8 cellular contexts compared by ENCODE assay signal in genomic region chr16:15154650-15155562, GRCh38.
A peak's percentile ranks its signal among the peaks of the same experiment; 100 is the strongest.
DNase-seq lines count a peak whose midpoint lies in the region; TF ChIP-seq lines count a peak whose summit lies in the region.
"Not testable (repeated sequence)": the region's sequence is repeated elsewhere in the genome, so short reads cannot be mapped to it uniquely, and the experiment has no call there.

No MANE protein-coding gene starts in this region.

- not testable (repeated sequence) for H3K4me1 ChIP-seq in HEK293 (ENCODE audit: control insufficient read depth, insufficient read depth, low read length); neural progenitor cell

- not testable (repeated sequence) for H3K27me3 Mint-ChIP-seq in T-helper 2 cell treated with Interferon-gamma antibody and Interleukin-4, amounts not matched to agents 5 μg/mL and 100 μg/mL, for 36 hours (ENCODE audit: low read depth); neural progenitor cell (ENCODE audit: insufficient read depth, low read depth)

- H2AFZ ChIP-seq in neural progenitor cell (replicated peaks) = peak overlapping the region; percentile 85

- H3F3A ChIP-seq in neural progenitor cell (ENCODE audit: low read depth) = not testable (repeated sequence)

- H3K4me3 Mint-ChIP-seq in T-helper 2 cell treated with Interferon-gamma antibody and Interleukin-4, amounts not matched to agents 5 μg/mL and 100 μg/mL, for 36 hours = peak overlapping the region; percentile 82
- peak overlapping the region; percentile 79 for H3K4me3 Mint-ChIP-seq in neural progenitor cell

- not testable (repeated sequence) for H3K9ac ChIP-seq in neural progenitor cell

- H3K4me3 ChIP-seq in HEK293 (ENCODE audit: low read depth, low read length) = peak overlapping the region; percentile 41
- peak overlapping the region; percentile 59 for H3K4me3 ChIP-seq in neural progenitor cell

- peak overlapping the region; percentile 64 for H3K4me2 ChIP-seq in neural progenitor cell

- not testable (repeated sequence) for H3K9me3 Mint-ChIP-seq in T-helper 2 cell treated with Interferon-gamma antibody and Interleukin-4, amounts not matched to agents 5 μg/mL and 100 μg/mL, for 36 hours; neural progenitor cell

- POLR2A ChIA-PET in HEK293 (lab: Yijun Ruan, JAX) = not testable (repeated sequence)

- not testable (repeated sequence) for H3K27ac Mint-ChIP-seq in T-helper 2 cell treated with Interferon-gamma antibody and Interleukin-4, amounts not matched to agents 5 μg/mL and 100 μg/mL, for 36 hours; neural progenitor cell

- H3K36me3 ChIP-seq in HEK293 (ENCODE audit: control insufficient read depth in 2 of 2, insufficient read depth in 1 of 2, low read length in 2 of 2); neural progenitor cell: not testable (repeated sequence)

- H3K36me3 Mint-ChIP-seq in T-helper 2 cell treated with Interferon-gamma antibody and Interleukin-4, amounts not matched to agents 5 μg/mL and 100 μg/mL, for 36 hours (ENCODE audit: low read depth); neural progenitor cell: not testable (repeated sequence)

- H3K27ac ChIP-seq in HEK293 (ENCODE audit: extremely low read depth, low read depth, low read length); neural progenitor cell: not testable (repeated sequence)

- not testable (repeated sequence) for H3K27me3 ChIP-seq in neural progenitor cell

- H4K20me1 ChIP-seq in neural progenitor cell (ENCODE audit: low read depth) = not testable (repeated sequence)

- not testable (repeated sequence) for TF ChIP-seq CTCF in HEK293 (tag by site-specific recombination; IDR thresholded peaks at IDR 0.05); neural progenitor cell (IDR thresholded peaks at IDR 0.05)

- CTCF ChIA-PET in HEK293 (lab: Yijun Ruan, JAX) = not testable (repeated sequence)

- DNase-seq in DMS 273 (lab: John Stamatoyannopoulos, UW; ENCODE audit: unreplicated experiment) = peak; percentile 96
- DNase-seq in NCI-H2107 treated with DMSO at 0.1 percent for 48 hours (lab: John Stamatoyannopoulos, UW; ENCODE audit: unreplicated experiment) = peak; percentile 50
- DNase-seq in T-helper 2 cell treated with Interferon-gamma antibody and Interleukin-4, amounts not matched to agents 5 μg/mL and 100 μg/mL, for 36 hours (ENCODE audit: low spot score) = peak; percentile 93
- DNase-seq in activated naive CD8-positive, alpha-beta T cell treated with anti-CD3 and anti-CD28 coated beads, Interleukin-2, amount 50 U/mL, for 16 hours (ENCODE audit: low read depth, low spot score) = peak; percentile 55
- peak; percentile 18 for DNase-seq in glomerular endothelial cell (ENCODE audit: extremely low read depth, low read depth, low spot score)
- peak; percentile 92 for DNase-seq in neural progenitor cell (ENCODE audit: low spot score)
- DNase-seq in stimulated activated CD8-positive, alpha-beta memory T cell treated with anti-CD3 and anti-CD28 coated beads, Interleukin-7, amount 100 ng/mL, for 4 hours (ENCODE audit: low read depth in 2 of 2) = peak; percentile 84 to 85

- not testable (repeated sequence) for H3K9me3 ChIP-seq in HEK293 (ENCODE audit: control insufficient read depth, insufficient read depth, low read depth, low read length); neural progenitor cell (ENCODE audit: low read depth)

- H3K4me1 Mint-ChIP-seq in T-helper 2 cell treated with Interferon-gamma antibody and Interleukin-4, amounts not matched to agents 5 μg/mL and 100 μg/mL, for 36 hours (ENCODE audit: low read depth); neural progenitor cell: not testable (repeated sequence)

- not testable (repeated sequence) for H3K79me2 ChIP-seq in neural progenitor cell (ENCODE audit: low read depth)

TF ChIP-seq in HEK293, 187 proteins besides CTCF, POLR2A, EP300 and RAD21:
- TF ChIP-seq KLF9 (tag by site-specific recombination; IDR thresholded peaks at IDR 0.05; ENCODE audit: low read depth) (peak; percentile 54; the same call in 1 of the 2 replicates), ZBTB26 (tag by site-specific recombination; optimal IDR thresholded peaks at IDR 0.05) (peak; percentile 55), SP2 (tag by site-specific recombination; IDR thresholded peaks at IDR 0.05) (peak; percentile 71), EGR2 (tag by site-specific recombination; IDR thresholded peaks at IDR 0.05; ENCODE audit: low read depth) (peak; percentile 47; the same call in 1 of the 2 replicates), SP3 (tag by site-specific recombination; IDR thresholded peaks at IDR 0.05) (peak; percentile 72), ZFHX2 (tag by site-specific recombination; conservative IDR thresholded peaks at IDR 0.05) (peak; percentile 74), KLF1 (tag by site-specific recombination; IDR thresholded peaks at IDR 0.05) (peak; percentile 71), HIC1 (tag by site-specific recombination; IDR thresholded peaks at IDR 0.05) (peak; percentile 67; the same call in 1 of the 2 replicates), IKZF3 (tag by site-specific recombination; IDR thresholded peaks at IDR 0.05) (peak; percentile 41), ZNF398 (tag by site-specific recombination; IDR thresholded peaks at IDR 0.05) (0 out of 2 replicates have a peak, but pooled peaks have one; percentile 24), ZBTB8A (tag by site-specific recombination; IDR thresholded peaks at IDR 0.05) (peak; percentile 60)

Comparison
In these comparisons a context has a peak if more than half of its experiments do, and no peak if none do; other contexts are left out.
1. DNase-seq: peak in every context shown above with its lines; median percentile 96 in DMS 273; 93 in T-helper 2 cell treated with Interferon-gamma antibody and Interleukin-4, amounts not matched to agents 5 μg/mL and 100 μg/mL, for 36 hours; 92 in neural progenitor cell; 84 in stimulated activated CD8-positive, alpha-beta memory T cell treated with anti-CD3 and anti-CD28 coated beads, Interleukin-7, amount 100 ng/mL, for 4 hours; 55 in activated naive CD8-positive, alpha-beta T cell treated with anti-CD3 and anti-CD28 coated beads, Interleukin-2, amount 50 U/mL, for 16 hours; 50 in NCI-H2107 treated with DMSO at 0.1 percent for 48 hours; 18 in glomerular endothelial cell.